ENCODE assay signal across 13 cellular contexts in genomic region chr5:168315416-168315990, GRCh38. TPM values are rescaled to one million over a fixed set of nuclear protein-coding genes. Genes with fewer than 3 reads are reported as not detected.
DNase-seq lines count a peak whose midpoint lies in the region; ATAC-seq and TF ChIP-seq lines count a peak whose summit lies in the region.
"Had no signal": no experiment of that assay in that cellular context is flagged by ENCODE, and none has a peak within 500 bp of the region (broad histone marks: within the 10 kb centered on the region; RNA-seq: fewer than 3 reads in every experiment).

No MANE protein-coding gene starts in this region.

- peak overlapping the region; percentile 16 for H2AK5ac ChIP-seq in neuronal stem cell (ENCODE audit: low read depth, low read length)

- H3K9ac ChIP-seq in BLaER1 (no peak overlapping the region), neuronal stem cell (ENCODE audit: low read depth, low read length, poor library complexity) (no peak overlapping the region)

- no peak overlapping the region for H2BK12ac ChIP-seq in neuronal stem cell (ENCODE audit: low read length)

- H3K27me3 ChIP-seq in BLaER1 (no peaks in the 10 kb centered on the region), hepatocyte (no peaks in the 10 kb centered on the region), neuronal stem cell (ENCODE audit: control insufficient read depth in 3 of 3, insufficient read depth in 3 of 3, low read depth in 1 of 3, low read length in 3 of 3) (no peaks in the 10 kb centered on the region), psoas muscle (ENCODE audit: insufficient read depth in 3 of 3, low read length in 2 of 3) (no peaks in the 10 kb centered on the region)
- H3K27me3 ChIP-seq: gastroesophageal sphincter had no signal

- H3K4me3 ChIP-seq in BLaER1 (no peak overlapping the region), hepatocyte (no peak overlapping the region), neuronal stem cell (ENCODE audit: low read length in 2 of 2) (peak overlapping the region in 1 of 2 donors; percentile 23), psoas muscle (no peak overlapping the region)
- H3K4me3 ChIP-seq: gastroesophageal sphincter, HAP-1 had no signal

- H3K4me2 ChIP-seq in BLaER1 (peak overlapping the region; percentile 78), hepatocyte (peak overlapping the region; percentile 50), neuronal stem cell (ENCODE audit: insufficient read depth, low read length, poor library complexity, severe bottlenecking) (no peak overlapping the region)

- peak; percentile 1 for DNase-seq in RPMI8226
- DNase-seq in hepatocyte (ENCODE audit: low spot score): no peak
- DNase-seq in neuronal stem cell (ENCODE audit: low spot score): no peak
- DNase-seq in NCI-H2081 treated with DMSO at 0.1 percent for 48 hours (lab: John Stamatoyannopoulos, UW): no peak
- DNase-seq in HUDEP-2 (lab: John Stamatoyannopoulos, UW; ENCODE audit: unreplicated experiment in 76 of 76): no peak
- DNase-seq in psoas muscle: no peak
- DNase-seq: activated CD4-positive, CD25-positive, alpha-beta regulatory T cell; activated naive CD8-positive, alpha-beta T cell treated with anti-CD3 and anti-CD28 coated beads, Interleukin-2, amount 50 U/mL, for 24 hours; NCI-H1417 treated with DMSO at 0.1 percent for 48 hours had no signal

- 70% methylated on average over 10 of the region's 10 CpGs for WGBS in hepatocyte (ENCODE audit: low lambda C conversion rate, missing lambda C conversion rate)
- no CpG with 5 or more reads among the region's 10 CpGs for WGBS in neuronal stem cell (ENCODE audit: extremely low coverage in 2 of 2, insufficient read length in 2 of 2, insufficient replicate concordance in 1 of 2), 2 donors
- WGBS in psoas muscle, 3 donors: 67 to 73% (median 70%) methylated on average over 10 of the region's 10 CpGs

- H3K14ac ChIP-seq in neuronal stem cell (ENCODE audit: low read length): no peak overlapping the region

- H3K27ac ChIP-seq in BLaER1: no peak overlapping the region
- H3K27ac ChIP-seq in hepatocyte: peak overlapping the region; percentile 99
- no peak overlapping the region for H3K27ac ChIP-seq in neuronal stem cell (replicated peaks; ENCODE audit: low read length)
- no peak overlapping the region for H3K27ac ChIP-seq in psoas muscle
- H3K27ac ChIP-seq: gastroesophageal sphincter had no signal

- H3K4me1 ChIP-seq in BLaER1 (peaks cover 23% of the 10 kb centered on the region), hepatocyte (ENCODE audit: insufficient read depth) (peaks cover 63% of the 10 kb centered on the region), neuronal stem cell (ENCODE audit: control insufficient read depth in 2 of 2, insufficient read depth in 1 of 2, low read depth in 1 of 2, low read length in 2 of 2) (peaks cover 25 to 40% of the 10 kb centered on the region in 2 donors), psoas muscle (no peaks in the 10 kb centered on the region)
- H3K4me1 ChIP-seq: gastroesophageal sphincter had no signal

- H3K23ac ChIP-seq in neuronal stem cell (ENCODE audit: low read depth, low read length, poor library complexity): no peak overlapping the region

- TF ChIP-seq CTCF in hepatocyte (IDR thresholded peaks at IDR 0.05; ENCODE audit: poor library complexity) (no peak), psoas muscle (IDR thresholded peaks at IDR 0.05) (no peak)

- H2BK5ac ChIP-seq in neuronal stem cell (ENCODE audit: low read length): no peak overlapping the region

- H3K18ac ChIP-seq in neuronal stem cell (ENCODE audit: low read length): peak overlapping the region; percentile 6

- no peak overlapping the region for H2BK120ac ChIP-seq in neuronal stem cell (ENCODE audit: low read depth, low read length)

- H3K36me3 ChIP-seq in BLaER1 (no peaks in the 10 kb centered on the region), hepatocyte (replicated peaks; ENCODE audit: insufficient read depth, low read depth) (no peaks in the 10 kb centered on the region), neuronal stem cell (replicated peaks in 1 of 2; ENCODE audit: control insufficient read depth in 2 of 2, insufficient read depth in 2 of 2, low read length in 2 of 2) (no peaks in the 10 kb centered on the region), psoas muscle (ENCODE audit: insufficient read depth in 1 of 2, low read depth in 1 of 2) (no peaks in the 10 kb centered on the region)
- H3K36me3 ChIP-seq: gastroesophageal sphincter, HAP-1 had no signal

- H3K79me1 ChIP-seq in neuronal stem cell (ENCODE audit: low read depth, low read length): peaks cover 2% of the 10 kb centered on the region

- no peak overlapping the region for H4K91ac ChIP-seq in neuronal stem cell (ENCODE audit: low read depth, low read length, poor library complexity)

- H3K79me2 ChIP-seq in hepatocyte: peaks cover 42% of the 10 kb centered on the region

- no peak for ATAC-seq in psoas muscle
- ATAC-seq in HG02970 (IDR thresholded peaks at IDR 0.05; ENCODE audit: low FRiP score, unreplicated experiment): no peak
- ATAC-seq: activated naive CD8-positive, alpha-beta T cell treated with anti-CD3 and anti-CD28 coated beads, Interleukin-2, amount 50 U/mL, for 24 hours had no signal

- H4K20me1 ChIP-seq in BLaER1 (peaks cover 4% of the 10 kb centered on the region; the same call in 1 of the 2 replicates), hepatocyte (ENCODE audit: insufficient read depth, poor library complexity, severe bottlenecking) (no peaks in the 10 kb centered on the region)

- intact Hi-C loops in psoas muscle (cut with DNase I): no loop called here

- H3K9me2 ChIP-seq in hepatocyte (replicated peaks; ENCODE audit: insufficient read depth): no peaks in the 10 kb centered on the region

- H3K9me3 ChIP-seq in BLaER1 (no peaks in the 10 kb centered on the region), hepatocyte (ENCODE audit: low read depth) (no peaks in the 10 kb centered on the region), neuronal stem cell (replicated peaks in 1 of 2; ENCODE audit: control insufficient read depth in 2 of 2, insufficient read depth in 1 of 2, low read depth in 1 of 2, low read length in 2 of 2) (no peaks in the 10 kb centered on the region), psoas muscle (no peaks in the 10 kb centered on the region)
- H3K9me3 ChIP-seq: gastroesophageal sphincter, HAP-1 had no signal

- H2BK15ac ChIP-seq in neuronal stem cell (ENCODE audit: low read length): peak overlapping the region; percentile 22

- no peak overlapping the region for H3K4ac ChIP-seq in neuronal stem cell (ENCODE audit: low read length)

- no peak overlapping the region for H2AFZ ChIP-seq in hepatocyte
- peak overlapping the region; percentile 58 for H2AFZ ChIP-seq in neuronal stem cell (ENCODE audit: low read length)

- no peak overlapping the region for H4K8ac ChIP-seq in neuronal stem cell (ENCODE audit: low read depth, low read length)

RNA-seq across cellular contexts. Expression of gene WWC1, which starts 24.1 kb away (rescaled TPM):
- total RNA-seq in hepatocyte: 22.6 and 27.6 TPM in 2 replicates
- polyA plus RNA-seq in hepatocyte: 21.5 and 27.8 TPM in 2 replicates
- 11.4 TPM for polyA plus RNA-seq in neuronal stem cell (2013, experiment 1 of 2)
- 12.7 TPM for polyA plus RNA-seq in neuronal stem cell (2013, experiment 2 of 2)
- total RNA-seq in psoas muscle: under 1 TPM in 1 of 4 donors, not detected in 3; 0.25 TPM
- polyA plus RNA-seq in psoas muscle: under 1 TPM; 0.03 to 0.13 (median 0.04) TPM

Comparison
In these comparisons a context has a peak if more than half of its experiments do, and no peak if none do; other contexts are left out.
1. RNA of gene WWC1, which starts 24.1 kb away (total RNA-seq): 22.6 to 27.6 TPM in hepatocyte; 0.25 TPM in psoas muscle; every median in the first group is over 10 times any median in the second.